2 cellular contexts compared by ENCODE assay signal in genomic region chr7:143892527-143893300, GRCh38.
TF ChIP-seq lines count a peak whose summit lies in the region.

No MANE protein-coding gene starts in this region.

TF ChIP-seq in HEK293, 187 proteins besides CTCF, POLR2A, EP300 and RAD21 (continued from another document):
- TF ChIP-seq, protein P1, sequence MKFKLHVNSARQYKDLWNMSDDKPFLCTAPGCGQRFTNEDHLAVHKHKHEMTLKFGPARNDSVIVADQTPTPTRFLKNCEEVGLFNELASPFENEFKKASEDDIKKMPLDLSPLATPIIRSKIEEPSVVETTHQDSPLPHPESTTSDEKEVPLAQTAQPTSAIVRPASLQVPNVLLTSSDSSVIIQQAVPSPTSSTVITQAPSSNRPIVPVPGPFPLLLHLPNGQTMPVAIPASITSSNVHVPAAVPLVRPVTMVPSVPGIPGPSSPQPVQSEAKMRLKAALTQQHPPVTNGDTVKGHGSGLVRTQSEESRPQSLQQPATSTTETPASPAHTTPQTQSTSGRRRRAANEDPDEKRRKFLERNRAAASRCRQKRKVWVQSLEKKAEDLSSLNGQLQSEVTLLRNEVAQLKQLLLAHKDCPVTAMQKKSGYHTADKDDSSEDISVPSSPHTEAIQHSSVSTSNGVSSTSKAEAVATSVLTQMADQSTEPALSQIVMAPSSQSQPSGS (tag by site-specific recombination; IDR thresholded peaks at IDR 0.05; ENCODE audit: low read depth), result peak; percentile 63
- TF ChIP-seq, protein P2, sequence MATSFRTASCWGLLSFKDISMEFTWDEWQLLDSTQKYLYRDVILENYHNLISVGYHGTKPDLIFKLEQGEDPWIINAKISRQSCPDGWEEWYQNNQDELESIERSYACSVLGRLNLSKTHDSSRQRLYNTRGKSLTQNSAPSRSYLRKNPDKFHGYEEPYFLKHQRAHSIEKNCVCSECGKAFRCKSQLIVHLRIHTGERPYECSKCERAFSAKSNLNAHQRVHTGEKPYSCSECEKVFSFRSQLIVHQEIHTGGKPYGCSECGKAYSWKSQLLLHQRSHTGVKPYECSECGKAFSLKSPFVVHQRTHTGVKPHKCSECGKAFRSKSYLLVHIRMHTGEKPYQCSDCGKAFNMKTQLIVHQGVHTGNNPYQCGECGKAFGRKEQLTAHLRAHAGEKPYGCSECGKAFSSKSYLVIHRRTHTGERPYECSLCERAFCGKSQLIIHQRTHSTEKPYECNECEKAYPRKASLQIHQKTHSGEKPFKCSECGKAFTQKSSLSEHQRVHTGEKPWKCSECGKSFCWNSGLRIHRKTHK (tag by site-specific recombination; IDR thresholded peaks at IDR 0.05), result no peak
- TF ChIP-seq ZSCAN23 (tag by site-specific recombination; IDR thresholded peaks at IDR 0.05) (no peak), ZNF426 (tag by site-specific recombination; IDR thresholded peaks at IDR 0.05) (no peak), ZIC2 (tag by site-specific recombination; IDR thresholded peaks at IDR 0.05) (no peak), ZNF362 (tag by site-specific recombination; IDR thresholded peaks at IDR 0.05) (peak; percentile 48; the same call in 1 of the 2 replicates), ZNF791 (tag by site-specific recombination; IDR thresholded peaks at IDR 0.05) (no peak), ZNF394 (tag by site-specific recombination; IDR thresholded peaks at IDR 0.05; ENCODE audit: borderline replicate concordance) (no peak), ZBTB21 (tag by site-specific recombination; IDR thresholded peaks at IDR 0.05) (peak; percentile 34; the same call in 1 of the 2 replicates)

TF ChIP-seq in K562, 482 proteins besides CTCF, POLR2A, EP300 and RAD21 (continued from another document and continues in another):
- TF ChIP-seq, protein P3, sequence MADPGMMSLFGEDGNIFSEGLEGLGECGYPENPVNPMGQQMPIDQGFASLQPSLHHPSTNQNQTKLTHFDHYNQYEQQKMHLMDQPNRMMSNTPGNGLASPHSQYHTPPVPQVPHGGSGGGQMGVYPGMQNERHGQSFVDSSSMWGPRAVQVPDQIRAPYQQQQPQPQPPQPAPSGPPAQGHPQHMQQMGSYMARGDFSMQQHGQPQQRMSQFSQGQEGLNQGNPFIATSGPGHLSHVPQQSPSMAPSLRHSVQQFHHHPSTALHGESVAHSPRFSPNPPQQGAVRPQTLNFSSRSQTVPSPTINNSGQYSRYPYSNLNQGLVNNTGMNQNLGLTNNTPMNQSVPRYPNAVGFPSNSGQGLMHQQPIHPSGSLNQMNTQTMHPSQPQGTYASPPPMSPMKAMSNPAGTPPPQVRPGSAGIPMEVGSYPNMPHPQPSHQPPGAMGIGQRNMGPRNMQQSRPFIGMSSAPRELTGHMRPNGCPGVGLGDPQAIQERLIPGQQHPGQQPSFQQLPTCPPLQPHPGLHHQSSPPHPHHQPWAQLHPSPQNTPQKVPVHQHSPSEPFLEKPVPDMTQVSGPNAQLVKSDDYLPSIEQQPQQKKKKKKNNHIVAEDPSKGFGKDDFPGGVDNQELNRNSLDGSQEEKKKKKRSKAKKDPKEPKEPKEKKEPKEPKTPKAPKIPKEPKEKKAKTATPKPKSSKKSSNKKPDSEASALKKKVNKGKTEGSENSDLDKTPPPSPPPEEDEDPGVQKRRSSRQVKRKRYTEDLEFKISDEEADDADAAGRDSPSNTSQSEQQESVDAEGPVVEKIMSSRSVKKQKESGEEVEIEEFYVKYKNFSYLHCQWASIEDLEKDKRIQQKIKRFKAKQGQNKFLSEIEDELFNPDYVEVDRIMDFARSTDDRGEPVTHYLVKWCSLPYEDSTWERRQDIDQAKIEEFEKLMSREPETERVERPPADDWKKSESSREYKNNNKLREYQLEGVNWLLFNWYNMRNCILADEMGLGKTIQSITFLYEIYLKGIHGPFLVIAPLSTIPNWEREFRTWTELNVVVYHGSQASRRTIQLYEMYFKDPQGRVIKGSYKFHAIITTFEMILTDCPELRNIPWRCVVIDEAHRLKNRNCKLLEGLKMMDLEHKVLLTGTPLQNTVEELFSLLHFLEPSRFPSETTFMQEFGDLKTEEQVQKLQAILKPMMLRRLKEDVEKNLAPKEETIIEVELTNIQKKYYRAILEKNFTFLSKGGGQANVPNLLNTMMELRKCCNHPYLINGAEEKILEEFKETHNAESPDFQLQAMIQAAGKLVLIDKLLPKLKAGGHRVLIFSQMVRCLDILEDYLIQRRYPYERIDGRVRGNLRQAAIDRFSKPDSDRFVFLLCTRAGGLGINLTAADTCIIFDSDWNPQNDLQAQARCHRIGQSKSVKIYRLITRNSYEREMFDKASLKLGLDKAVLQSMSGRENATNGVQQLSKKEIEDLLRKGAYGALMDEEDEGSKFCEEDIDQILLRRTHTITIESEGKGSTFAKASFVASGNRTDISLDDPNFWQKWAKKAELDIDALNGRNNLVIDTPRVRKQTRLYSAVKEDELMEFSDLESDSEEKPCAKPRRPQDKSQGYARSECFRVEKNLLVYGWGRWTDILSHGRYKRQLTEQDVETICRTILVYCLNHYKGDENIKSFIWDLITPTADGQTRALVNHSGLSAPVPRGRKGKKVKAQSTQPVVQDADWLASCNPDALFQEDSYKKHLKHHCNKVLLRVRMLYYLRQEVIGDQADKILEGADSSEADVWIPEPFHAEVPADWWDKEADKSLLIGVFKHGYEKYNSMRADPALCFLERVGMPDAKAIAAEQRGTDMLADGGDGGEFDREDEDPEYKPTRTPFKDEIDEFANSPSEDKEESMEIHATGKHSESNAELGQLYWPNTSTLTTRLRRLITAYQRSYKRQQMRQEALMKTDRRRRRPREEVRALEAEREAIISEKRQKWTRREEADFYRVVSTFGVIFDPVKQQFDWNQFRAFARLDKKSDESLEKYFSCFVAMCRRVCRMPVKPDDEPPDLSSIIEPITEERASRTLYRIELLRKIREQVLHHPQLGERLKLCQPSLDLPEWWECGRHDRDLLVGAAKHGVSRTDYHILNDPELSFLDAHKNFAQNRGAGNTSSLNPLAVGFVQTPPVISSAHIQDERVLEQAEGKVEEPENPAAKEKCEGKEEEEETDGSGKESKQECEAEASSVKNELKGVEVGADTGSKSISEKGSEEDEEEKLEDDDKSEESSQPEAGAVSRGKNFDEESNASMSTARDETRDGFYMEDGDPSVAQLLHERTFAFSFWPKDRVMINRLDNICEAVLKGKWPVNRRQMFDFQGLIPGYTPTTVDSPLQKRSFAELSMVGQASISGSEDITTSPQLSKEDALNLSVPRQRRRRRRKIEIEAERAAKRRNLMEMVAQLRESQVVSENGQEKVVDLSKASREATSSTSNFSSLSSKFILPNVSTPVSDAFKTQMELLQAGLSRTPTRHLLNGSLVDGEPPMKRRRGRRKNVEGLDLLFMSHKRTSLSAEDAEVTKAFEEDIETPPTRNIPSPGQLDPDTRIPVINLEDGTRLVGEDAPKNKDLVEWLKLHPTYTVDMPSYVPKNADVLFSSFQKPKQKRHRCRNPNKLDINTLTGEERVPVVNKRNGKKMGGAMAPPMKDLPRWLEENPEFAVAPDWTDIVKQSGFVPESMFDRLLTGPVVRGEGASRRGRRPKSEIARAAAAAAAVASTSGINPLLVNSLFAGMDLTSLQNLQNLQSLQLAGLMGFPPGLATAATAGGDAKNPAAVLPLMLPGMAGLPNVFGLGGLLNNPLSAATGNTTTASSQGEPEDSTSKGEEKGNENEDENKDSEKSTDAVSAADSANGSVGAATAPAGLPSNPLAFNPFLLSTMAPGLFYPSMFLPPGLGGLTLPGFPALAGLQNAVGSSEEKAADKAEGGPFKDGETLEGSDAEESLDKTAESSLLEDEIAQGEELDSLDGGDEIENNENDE (IDR thresholded peaks at IDR 0.05; ENCODE audit: low read depth, low read length), result no peak
- 0 out of 2 replicates have a peak, but pooled peaks have one; percentile 28 for TF ChIP-seq SMC3 (conservative IDR thresholded peaks at IDR 0.05; ENCODE audit: insufficient read depth, low read depth, low read length)
- TF ChIP-seq FUS (optimal IDR thresholded peaks at IDR 0.05; ENCODE audit: low read depth, low read length), result no peak
- TF ChIP-seq SMARCA4 (IDR thresholded peaks at IDR 0.05), result peak; percentile 51; the same call in 1 of the 2 replicates
- TF ChIP-seq, protein P4, sequence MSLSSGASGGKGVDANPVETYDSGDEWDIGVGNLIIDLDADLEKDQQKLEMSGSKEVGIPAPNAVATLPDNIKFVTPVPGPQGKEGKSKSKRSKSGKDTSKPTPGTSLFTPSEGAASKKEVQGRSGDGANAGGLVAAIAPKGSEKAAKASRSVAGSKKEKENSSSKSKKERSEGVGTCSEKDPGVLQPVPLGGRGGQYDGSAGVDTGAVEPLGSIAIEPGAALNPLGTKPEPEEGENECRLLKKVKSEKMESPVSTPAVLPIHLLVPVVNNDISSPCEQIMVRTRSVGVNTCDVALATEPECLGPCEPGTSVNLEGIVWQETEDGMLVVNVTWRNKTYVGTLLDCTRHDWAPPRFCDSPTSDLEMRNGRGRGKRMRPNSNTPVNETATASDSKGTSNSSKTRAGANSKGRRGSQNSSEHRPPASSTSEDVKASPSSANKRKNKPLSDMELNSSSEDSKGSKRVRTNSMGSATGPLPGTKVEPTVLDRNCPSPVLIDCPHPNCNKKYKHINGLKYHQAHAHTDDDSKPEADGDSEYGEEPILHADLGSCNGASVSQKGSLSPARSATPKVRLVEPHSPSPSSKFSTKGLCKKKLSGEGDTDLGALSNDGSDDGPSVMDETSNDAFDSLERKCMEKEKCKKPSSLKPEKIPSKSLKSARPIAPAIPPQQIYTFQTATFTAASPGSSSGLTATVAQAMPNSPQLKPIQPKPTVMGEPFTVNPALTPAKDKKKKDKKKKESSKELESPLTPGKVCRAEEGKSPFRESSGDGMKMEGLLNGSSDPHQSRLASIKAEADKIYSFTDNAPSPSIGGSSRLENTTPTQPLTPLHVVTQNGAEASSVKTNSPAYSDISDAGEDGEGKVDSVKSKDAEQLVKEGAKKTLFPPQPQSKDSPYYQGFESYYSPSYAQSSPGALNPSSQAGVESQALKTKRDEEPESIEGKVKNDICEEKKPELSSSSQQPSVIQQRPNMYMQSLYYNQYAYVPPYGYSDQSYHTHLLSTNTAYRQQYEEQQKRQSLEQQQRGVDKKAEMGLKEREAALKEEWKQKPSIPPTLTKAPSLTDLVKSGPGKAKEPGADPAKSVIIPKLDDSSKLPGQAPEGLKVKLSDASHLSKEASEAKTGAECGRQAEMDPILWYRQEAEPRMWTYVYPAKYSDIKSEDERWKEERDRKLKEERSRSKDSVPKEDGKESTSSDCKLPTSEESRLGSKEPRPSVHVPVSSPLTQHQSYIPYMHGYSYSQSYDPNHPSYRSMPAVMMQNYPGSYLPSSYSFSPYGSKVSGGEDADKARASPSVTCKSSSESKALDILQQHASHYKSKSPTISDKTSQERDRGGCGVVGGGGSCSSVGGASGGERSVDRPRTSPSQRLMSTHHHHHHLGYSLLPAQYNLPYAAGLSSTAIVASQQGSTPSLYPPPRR (CRISPR knock-in tag; IDR thresholded peaks at IDR 0.05; ENCODE audit: borderline replicate concordance), result no peak
- TF ChIP-seq ZNF41 (CRISPR knock-in tag; conservative IDR thresholded peaks at IDR 0.05), result no peak
- TF ChIP-seq MCM5 (IDR thresholded peaks at IDR 0.05; ENCODE audit: low read depth), result no peak
- no peak for TF ChIP-seq BRF2 (IDR thresholded peaks at IDR 0.05; ENCODE audit: borderline replicate concordance, insufficient read depth, insufficient read length)
- TF ChIP-seq ZNF79 (CRISPR knock-in tag; IDR thresholded peaks at IDR 0.05; ENCODE audit: low read depth), result no peak
- TF ChIP-seq MAZ (CRISPR knock-in tag; conservative IDR thresholded peaks at IDR 0.05 in 1 of 2, IDR thresholded peaks at IDR 0.05 in 1 of 2), result 0 out of 4 replicates have a peak, but pooled peaks of 1 of the 2 experiments have one; percentile 24
- no peak for TF ChIP-seq CBFA2T2 (conservative IDR thresholded peaks at IDR 0.05)
- no peak for TF ChIP-seq CBX2 (IDR thresholded peaks at IDR 0.05; ENCODE audit: insufficient read depth, low read length, poor library complexity, severe bottlenecking)
- peak; percentile 41; the same call in 1 of the 2 replicates for TF ChIP-seq TEAD4 (IDR thresholded peaks at IDR 0.05; ENCODE audit: low read length)
- TF ChIP-seq TEAD4 (CRISPR knock-in tag; IDR thresholded peaks at IDR 0.05; ENCODE audit: borderline replicate concordance), result no peak
- no peak for TF ChIP-seq ZEB2 (IDR thresholded peaks at IDR 0.05)
- TF ChIP-seq TRIM24 (IDR thresholded peaks at IDR 0.05), result peak; percentile 86 to 92
- TF ChIP-seq ERF (CRISPR knock-in tag; IDR thresholded peaks at IDR 0.05), result no peak
- no peak for TF ChIP-seq TOE1 (IDR thresholded peaks at IDR 0.05; ENCODE audit: borderline replicate concordance)
- TF ChIP-seq TOE1 (CRISPR knock-in tag; IDR thresholded peaks at IDR 0.05; ENCODE audit: borderline replicate concordance, low read depth), result no peak
- no peak for TF ChIP-seq SRSF7 (optimal IDR thresholded peaks at IDR 0.05; ENCODE audit: low read depth, low read length)
- TF ChIP-seq SREBF2 (CRISPR knock-in tag; IDR thresholded peaks at IDR 0.05), result no peak
- no peak for TF ChIP-seq DACH1 (IDR thresholded peaks at IDR 0.05; ENCODE audit: partially characterized antibody)
- no peak for TF ChIP-seq ZBTB43 (CRISPR knock-in tag; IDR thresholded peaks at IDR 0.05)
- TF ChIP-seq ZNF212 (CRISPR knock-in tag; IDR thresholded peaks at IDR 0.05), result no peak
- no peak for TF ChIP-seq FOXO4 (CRISPR knock-in tag; IDR thresholded peaks at IDR 0.05)
- no peak; the same call in 1 of the 2 replicates for TF ChIP-seq EP400 (IDR thresholded peaks at IDR 0.05)
- no peak for TF ChIP-seq HDAC1 (IDR thresholded peaks at IDR 0.05)
- no peak for TF ChIP-seq CBX8 (IDR thresholded peaks at IDR 0.05; ENCODE audit: borderline replicate concordance, extremely low read depth, low read depth, low read length, poor library complexity, severe bottlenecking)
